8 cellular contexts compared by ENCODE assay signal in genomic region chr5:173972844-173973613, GRCh38. TPM values are rescaled to one million over a fixed set of nuclear protein-coding genes. Genes with fewer than 3 reads are reported as not detected.
A peak's percentile ranks its signal among the peaks of the same experiment; 100 is the strongest.
DNase-seq lines count a peak whose midpoint lies in the region; ATAC-seq and TF ChIP-seq lines count a peak whose summit lies in the region.

No MANE protein-coding gene starts in this region.

- H3K27me3 Mint-ChIP-seq in Calu3 (ENCODE audit: unreplicated experiment): peaks cover 21% of the 10 kb centered on the region

- in situ Hi-C loops in GM23248 (cut with MboI): no loop called here

- H3K9ac ChIP-seq in GM23248: peak overlapping the region; percentile 69

- H3K27ac Mint-ChIP-seq in Calu3 (ENCODE audit: unreplicated experiment): peak overlapping the region; percentile 60

- peak in 1 of 2 donors; percentile 47 for TF ChIP-seq POLR2A in adrenal gland (IDR thresholded peaks at IDR 0.05)

- H2AFZ ChIP-seq in GM23248: peak overlapping the region; percentile 87

- ATAC-seq in heart right ventricle: peak; percentile 67 to 93 (median 87)

- H3K27ac ChIP-seq in GM23248: no peak overlapping the region
- H3K27ac ChIP-seq in adrenal gland: peak overlapping the region in 3 of 5 donors; percentile 51 to 80 (median 71)
- peak overlapping the region in 8 of 10 donors; percentile 1 to 80 (median 40) for H3K27ac ChIP-seq in heart right ventricle
- H3K27ac ChIP-seq in tibial artery: peak overlapping the region in 1 of 2 donors; percentile 16

- WGBS in GM23248 (ENCODE audit: low coverage in 1 of 2, low lambda C conversion rate in 2 of 2, missing lambda C conversion rate in 2 of 2), 2 experiments: 1 to 4% methylated on average over 31 of the region's 31 CpGs
- 0 to 4% (median 3%) methylated on average over 23 to 31 of the region's 31 CpGs for WGBS in adrenal gland, 4 donors
- 2 to 5% methylated on average over 31 of the region's 31 CpGs for WGBS in heart right ventricle, 2 donors

- peak; percentile 82 for TF ChIP-seq CTCF in Calu3 (IDR thresholded peaks at IDR 0.05; ENCODE audit: unreplicated experiment)
- TF ChIP-seq CTCF in adrenal gland (IDR thresholded peaks at IDR 0.05): peak; percentile 88 to 97 (median 94)
- TF ChIP-seq CTCF in heart right ventricle (IDR thresholded peaks at IDR 0.05): peak; percentile 66 to 93 (median 90)
- peak; percentile 85 to 95 for TF ChIP-seq CTCF in tibial artery (IDR thresholded peaks at IDR 0.05)

- intact Hi-C loops in Calu3 (cut with micrococcal nuclease; ENCODE audit: unreplicated experiment): loop anchor here (1.0 to 5.0 kb wide), 5 partner anchors 54 to 354 kb away; no protein-coding TSS in a partner anchor
- intact Hi-C loops in adrenal gland (cut with DNase I): loop anchor here (2.0 kb wide), 1 partner anchor 354 kb away; no protein-coding TSS in a partner anchor
- intact Hi-C loops in heart right ventricle (cut with DNase I): loop anchor here (1.0 to 10.0 kb wide), 16 partner anchors 66 to 678 kb away; partner anchors contain the start of gene CPEB4 (in 4 of the 10)
- intact Hi-C loops in tibial artery (cut with DNase I; ENCODE audit: low total_unique reads): loop anchor here (2.0 to 5.0 kb wide), 3 partner anchors 46 to 356 kb away; partner anchors contain the start of genes BOD1 and CPEB4

- DNase-seq in Calu3: peak; percentile 85
- peak; percentile 83 for DNase-seq in GM23248
- peak; percentile 52 for DNase-seq in MV-4-11 (lab: John Stamatoyannopoulos, UW)
- peak; percentile 94 for DNase-seq in SW480 (ENCODE audit: low spot score)
- DNase-seq in adrenal gland: peak; percentile 84 to 96 (median 92)
- DNase-seq in heart right ventricle: peak; percentile 73 to 86
- DNase-seq in pons (ENCODE audit: low spot score): peak; percentile 88
- DNase-seq in tibial artery: peak; percentile 84 to 88

- H3K9me3 ChIP-seq in GM23248 (ENCODE audit: low read depth) (no peaks in the 10 kb centered on the region), adrenal gland (replicated peaks in 1 of 3) (no peaks in the 10 kb centered on the region), heart right ventricle (no peaks in the 10 kb centered on the region), tibial artery (no peaks in the 10 kb centered on the region)

- no peaks in the 10 kb centered on the region for H4K20me1 ChIP-seq in GM23248 (ENCODE audit: insufficient read depth)

- no peaks in the 10 kb centered on the region for H3K9me2 ChIP-seq in GM23248 (ENCODE audit: insufficient read depth)

- H3K4me2 ChIP-seq in GM23248 (ENCODE audit: unreplicated experiment): peak overlapping the region; percentile 100

- H3K79me2 ChIP-seq in GM23248 (ENCODE audit: insufficient read depth): no peaks in the 10 kb centered on the region

- no TSS peak for BruUV-seq in Calu3 (replicated peaks; lab: Mats Ljungman, UMichigan)

- H3K27me3 ChIP-seq in GM23248 (replicated peaks; ENCODE audit: insufficient read depth) (no peaks in the 10 kb centered on the region), adrenal gland (no peaks in the 10 kb centered on the region), heart right ventricle (peaks cover 0 to 11% (median 0%) of the 10 kb centered on the region in 7 donors), tibial artery (no peaks in the 10 kb centered on the region)

- H3K4me3 Mint-ChIP-seq in Calu3 (ENCODE audit: low read depth, unreplicated experiment): peak overlapping the region; percentile 73

- peak overlapping the region; percentile 84 for H3K4me3 ChIP-seq in GM23248
- H3K4me3 ChIP-seq in adrenal gland: peak overlapping the region in 3 of 4 donors; percentile 2 to 64 (median 50)
- peak overlapping the region; percentile 16 to 59 (median 52) for H3K4me3 ChIP-seq in heart right ventricle
- H3K4me3 ChIP-seq in tibial artery: peak overlapping the region; percentile 42 to 49

- H3K36me3 Mint-ChIP-seq in Calu3 (ENCODE audit: insufficient read depth, unreplicated experiment): peaks cover 9% of the 10 kb centered on the region

- H3K36me3 ChIP-seq in GM23248 (ENCODE audit: low read depth) (no peaks in the 10 kb centered on the region), adrenal gland (replicated peaks in 1 of 2) (no peaks in the 10 kb centered on the region), heart right ventricle (no peaks in the 10 kb centered on the region), tibial artery (no peaks in the 10 kb centered on the region)

- H3K9me3 Mint-ChIP-seq in Calu3 (ENCODE audit: low read depth, unreplicated experiment): no peaks in the 10 kb centered on the region

- H3K4me1 ChIP-seq in GM23248 (ENCODE audit: insufficient read depth) (no peaks in the 10 kb centered on the region), adrenal gland (replicated peaks in 1 of 2) (peaks cover 4 to 7% of the 10 kb centered on the region in 2 donors), heart right ventricle (peaks cover 0 to 21% (median 10%) of the 10 kb centered on the region in 9 donors), tibial artery (peaks cover 0 to 19% (median 9%) of the 10 kb centered on the region in 4 donors)

- H3K4me1 Mint-ChIP-seq in Calu3 (ENCODE audit: low read depth, unreplicated experiment): peaks cover 22% of the 10 kb centered on the region

- CTCF ChIA-PET in Calu3 (lab: Charles Lee): interaction anchor here (0.7 to 3.0 kb wide), 14 partner anchors 10 to 357 kb away, joined by 3 to 17 read pairs (median 4); partner anchors contain the start of genes BOD1 and CPEB4

- H3F3A ChIP-seq in GM23248 (ENCODE audit: insufficient read depth): no peaks in the 10 kb centered on the region

RNA-seq across cellular contexts. Expression of gene C5orf47, which starts 15.9 kb away (rescaled TPM):
- total RNA-seq in Calu3 (2022) (not detected in 2 replicates), adrenal gland (under 1 TPM in 3 of 8 donors, not detected in 5; 0.08 to 0.25 (median 0.11) TPM), heart right ventricle (under 1 TPM in 6 of 10 donors, not detected in 4; 0.09 to 0.31 (median 0.21) TPM)
- not detected in 2 replicates for total RNA-seq in GM23248 (2014; rRNA removed; shearing (Covaris generic))
- polyA plus RNA-seq in GM23248 (2016; fragmentation: Nextera tagmentation; extraction: Ambion mirVana) (not detected in 2 replicates), adrenal gland (under 1 TPM; 0.13 to 0.16 (median 0.16) TPM), heart right ventricle (under 1 TPM in 1 of 2 donors, not detected in 1; 0.09 TPM)
